ENCODE assay signal across 13 cellular contexts in genomic region chr3:109643590-109643989, GRCh38.
A peak's percentile ranks its signal among the peaks of the same experiment; 100 is the strongest.
DNase-seq lines count a peak whose midpoint lies in the region; ATAC-seq, FAIRE-seq and TF ChIP-seq lines count a peak whose summit lies in the region.
"Had no signal": no experiment of that assay in that cellular context is flagged by ENCODE, and none has a peak within 500 bp of the region (broad histone marks: within the 10 kb centered on the region; RNA-seq: fewer than 3 reads in every experiment).

No MANE protein-coding gene starts in this region.

- H3K9me3 ChIP-seq in A549 (no peaks in the 10 kb centered on the region), upper lobe of right lung (no peaks in the 10 kb centered on the region), colonic mucosa (no peaks in the 10 kb centered on the region)

- H3K36me3 ChIP-seq in upper lobe of right lung (no peaks in the 10 kb centered on the region), colonic mucosa (no peaks in the 10 kb centered on the region)

- peaks cover 30% of the 10 kb centered on the region for H3K4me1 ChIP-seq in A549
- no peaks in the 10 kb centered on the region for H3K4me1 ChIP-seq in foreskin keratinocyte
- H3K4me1 ChIP-seq in upper lobe of right lung: no peaks in the 10 kb centered on the region
- no peaks in the 10 kb centered on the region for H3K4me1 ChIP-seq in colonic mucosa

- H3K9ac ChIP-seq in colonic mucosa (ENCODE audit: low read depth in 2 of 2, low read length in 2 of 2): no peak overlapping the region

- ATAC-seq in A549 (peak; percentile 80 to 90), foreskin keratinocyte (peak; percentile 54), upper lobe of right lung (no peak)

- H3K27me3 ChIP-seq in foreskin keratinocyte: no peaks in the 10 kb centered on the region
- H3K27me3 ChIP-seq in upper lobe of right lung: no peaks in the 10 kb centered on the region
- no peaks in the 10 kb centered on the region for H3K27me3 ChIP-seq in colonic mucosa

- no peak for FAIRE-seq in A549 (lab: Jason Lieb, UNC)
- FAIRE-seq: H1 had no signal

- TF ChIP-seq CTCF in A549 (IDR thresholded peaks at IDR 0.05) (no peak), HFF-Myc (IDR thresholded peaks at IDR 0.05; ENCODE audit: low read depth, low read length, missing control alignments) (no peak), foreskin keratinocyte (conservative IDR thresholded peaks at IDR 0.05) (no peak), upper lobe of right lung (IDR thresholded peaks at IDR 0.05) (no peak), coronary artery (IDR thresholded peaks at IDR 0.05) (no peak), colonic mucosa (IDR thresholded peaks at IDR 0.05) (no peak)

- H3K27ac ChIP-seq in A549 (peak overlapping the region in 1 of 2 experiments; percentile 59; a peak in 1 of 6 replicates), foreskin keratinocyte (no peak overlapping the region), upper lobe of right lung (no peak overlapping the region), coronary artery (no peak overlapping the region), colonic mucosa (no peak overlapping the region)

- peak; percentile 52 to 56 for DNase-seq in A549 (ENCODE audit: low read depth in 1 of 2, low spot score in 1 of 2)
- DNase-seq in HFF-Myc (ENCODE audit: extremely low read depth, low read depth): peak; percentile 7
- DNase-seq in T1000 (lab: John Stamatoyannopoulos, UW): peak; percentile 24
- peak in 1 of 2 donors; percentile 42 for DNase-seq in foreskin keratinocyte
- DNase-seq in cardiac septum (ENCODE audit: low spot score): no peak
- no peak for DNase-seq in upper lobe of right lung
- DNase-seq in coronary artery (ENCODE audit: low spot score): no peak
- DNase-seq in colonic mucosa: no peak
- DNase-seq: activated CD8-positive, alpha-beta memory T cell treated with anti-CD3 and anti-CD28 coated beads for 24 hours; anterior cingulate cortex; GDM1; NCI-H1436 had no signal

- 11% methylated on average over 2 of the region's 2 CpGs for WGBS in A549 (ENCODE audit: missing lambda C conversion rate)

- POLR2A ChIA-PET in A549 (lab: Yijun Ruan, JAX): no interaction called here

- no peak overlapping the region for H3K4me3 ChIP-seq in A549
- no peak overlapping the region for H3K4me3 ChIP-seq in HFF-Myc (replicated peaks; ENCODE audit: low read depth, low read length)
- no peak overlapping the region for H3K4me3 ChIP-seq in upper lobe of right lung
- H3K4me3 ChIP-seq in coronary artery: no peak overlapping the region
- H3K4me3 ChIP-seq in colonic mucosa: no peak overlapping the region

- TF ChIP-seq RAD21 in A549 (conservative IDR thresholded peaks at IDR 0.05 in 1 of 2, IDR thresholded peaks at IDR 0.05 in 1 of 2): no peak

- H3K4me2 ChIP-seq in A549: peak overlapping the region; percentile 39

- no peak for TF ChIP-seq POLR2A in A549 (IDR thresholded peaks at IDR 0.05; ENCODE audit: low read length)

- intact Hi-C loops in cardiac septum (cut with DNase I): no loop called here
- intact Hi-C loops in upper lobe of right lung (cut with DNase I): no loop called here
- intact Hi-C loops in colonic mucosa (cut with DNase I): no loop called here

- CTCF ChIA-PET in A549 (lab: Yijun Ruan, JAX): interaction anchor here (0.6 kb wide), 1 partner anchor 1493 kb away, joined by 4 read pairs; no protein-coding TSS in a partner anchor

- no peak for TF ChIP-seq EP300 in A549 (IDR thresholded peaks at IDR 0.05)

TF ChIP-seq in A549, 52 proteins besides CTCF, POLR2A, EP300 and RAD21:
- TF ChIP-seq RCOR1 (IDR thresholded peaks at IDR 0.05; ENCODE audit: low read depth, low read length): no peak
- no peak for TF ChIP-seq BHLHE40 (IDR thresholded peaks at IDR 0.05; ENCODE audit: low read depth, low read length)
- TF ChIP-seq CHD4 (IDR thresholded peaks at IDR 0.05; ENCODE audit: borderline replicate concordance): no peak
- peak; percentile 75 for TF ChIP-seq FOSL2 (IDR thresholded peaks at IDR 0.05)
- TF ChIP-seq FOSL2 (CRISPR knock-in tag; IDR thresholded peaks at IDR 0.05): peak; percentile 93
- TF ChIP-seq CBX8 (IDR thresholded peaks at IDR 0.05): no peak
- peak; percentile 60 for TF ChIP-seq JUNB (IDR thresholded peaks at IDR 0.05)

Comparison
In these comparisons a context has a peak if more than half of its experiments do, and no peak if none do; other contexts are left out.
1. DNase-seq: peak in A549 (2 of 2), HFF-Myc (single experiment) and T1000 (single experiment); none in cardiac septum (single experiment), upper lobe of right lung (single experiment), coronary artery (single experiment) and colonic mucosa (single experiment).